8 cellular contexts compared by ENCODE assay signal in genomic region chr19:17294051-17294891, GRCh38. TPM values are rescaled to one million over a fixed set of nuclear protein-coding genes. Genes with fewer than 3 reads are reported as not detected.
DNase-seq lines count a peak whose midpoint lies in the region; ATAC-seq lines count a peak whose summit lies in the region.

No MANE protein-coding gene starts in this region.

- peak; percentile 44 for ATAC-seq in left lobe of liver
- no peak for ATAC-seq in GM18519 (IDR thresholded peaks at IDR 0.05; ENCODE audit: low FRiP score, unreplicated experiment)
- ATAC-seq in GM21526 (IDR thresholded peaks at IDR 0.05; ENCODE audit: low FRiP score, unreplicated experiment) = no peak

- DNase-seq in COLO829 (ENCODE audit: low spot score) = peak; percentile 84
- DNase-seq in Kasumi-1 (lab: John Stamatoyannopoulos, UW) = peak; percentile 35 to 49
- DNase-seq in activated CD8-positive, alpha-beta memory T cell treated with anti-CD3 and anti-CD28 coated beads, Interleukin-2, amount 50 U/mL, for 4 hours = peak; percentile 43
- no peak for DNase-seq in left lobe of liver (ENCODE audit: low spot score)
- DNase-seq in middle frontal gyrus (ENCODE audit: extremely low spot score, low spot score) = no peak
- no peak for DNase-seq in NCI-H1105 (lab: John Stamatoyannopoulos, UW)

RNA-seq across cellular contexts. Expression of gene ABHD8, which starts 9.0 kb away (rescaled TPM):
- 18.4 TPM for total RNA-seq in left lobe of liver

RNA-seq across cellular contexts. Expression of gene MRPL34, which starts 11.4 kb away (rescaled TPM):
- total RNA-seq in left lobe of liver = 148 TPM

RNA-seq across cellular contexts. Expression of gene ANKLE1, which starts 12.6 kb away (rescaled TPM):
- 0.48 TPM for total RNA-seq in left lobe of liver

RNA-seq across cellular contexts. Expression of gene DDA1, which starts 15.1 kb away (rescaled TPM):
- 10.9 TPM for total RNA-seq in left lobe of liver

RNA-seq across cellular contexts. Expression of gene BABAM1, which starts 27.0 kb away (rescaled TPM):
- 41.0 TPM for total RNA-seq in left lobe of liver

Comparison
In these comparisons a context has a peak if more than half of its experiments do, and no peak if none do; other contexts are left out.
1. DNase-seq: peak in COLO829 (single experiment), Kasumi-1 (2 of 2) and activated CD8-positive, alpha-beta memory T cell treated with anti-CD3 and anti-CD28 coated beads, Interleukin-2, amount 50 U/mL, for 4 hours (single experiment); none in left lobe of liver (single experiment), middle frontal gyrus (single experiment) and NCI-H1105 (single experiment).